15 cellular contexts compared by ENCODE assay signal in the genomic region with DNA sequence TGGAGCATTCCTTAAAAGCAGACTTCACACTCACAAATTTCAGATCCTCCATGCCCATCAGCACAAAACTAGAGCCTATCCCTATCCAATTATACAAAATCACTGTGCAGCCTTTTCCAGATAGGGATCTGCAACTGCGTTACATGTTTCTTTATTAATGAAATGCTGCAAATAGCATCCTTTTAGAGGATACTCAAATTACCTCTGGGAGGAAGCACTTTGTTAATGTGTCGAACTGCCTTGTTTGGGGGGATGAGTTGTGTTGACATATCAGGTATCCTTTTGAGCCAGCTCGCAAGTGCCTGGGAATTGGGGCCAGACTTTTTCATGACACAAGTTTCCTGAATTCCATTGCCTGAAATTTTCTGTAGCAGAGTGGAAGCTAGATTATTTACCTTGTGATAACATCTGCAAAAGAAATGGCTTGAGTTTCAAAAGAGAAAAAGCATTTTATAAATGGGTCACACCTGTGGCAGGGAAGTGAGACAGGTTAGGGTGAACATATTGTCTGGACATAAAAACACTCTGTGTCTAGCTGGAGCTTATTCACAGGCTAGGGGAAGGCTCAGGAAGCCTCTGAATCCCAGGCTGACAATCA.
DNase-seq lines count a peak whose midpoint lies in the region; ATAC-seq and TF ChIP-seq lines count a peak whose summit lies in the region.
"Had no signal": no experiment of that assay in that cellular context is flagged by ENCODE, and none has a peak within 500 bp of the region (broad histone marks: within the 10 kb centered on the region; RNA-seq: fewer than 3 reads in every experiment).

No MANE protein-coding gene starts in this region.

- H3K27me3 ChIP-seq in PC-9 (ENCODE audit: insufficient read depth, low read depth) (no peaks in the 10 kb centered on the region), mesendoderm (ENCODE audit: insufficient read depth, low read length, poor library complexity) (no peaks in the 10 kb centered on the region), mammary epithelial cell (ENCODE audit: insufficient read depth, low read length) (no peaks in the 10 kb centered on the region)
- H3K27me3 ChIP-seq in CD4-positive, alpha-beta T cell (ENCODE audit: control insufficient read depth, insufficient read depth, low read length): no peaks in the 10 kb centered on the region
- H3K27me3 ChIP-seq: BLaER1, Peyer's patch had no signal

- H3K4me1 ChIP-seq in PC-9 (replicated peaks; ENCODE audit: insufficient read depth): no peaks in the 10 kb centered on the region
- no peaks in the 10 kb centered on the region for H3K4me1 ChIP-seq in mesendoderm (ENCODE audit: control insufficient read depth, low read depth, low read length)
- no peaks in the 10 kb centered on the region for H3K4me1 ChIP-seq in mammary epithelial cell (ENCODE audit: insufficient read depth, low read length)
- H3K4me1 ChIP-seq: BLaER1, Peyer's patch had no signal

- BruUV-seq in PC-9 (replicated peaks; lab: Mats Ljungman, UMichigan) (no TSS peak), mammary epithelial cell (replicated peaks; lab: Mats Ljungman, UMichigan) (no TSS peak)

- CTCF ChIA-PET in PC-9 (lab: Charles Lee) (no interaction called here), mammary epithelial cell (lab: Charles Lee; ENCODE audit: low non-redundant PET) (no interaction called here)
- CTCF ChIA-PET in CD4-positive, alpha-beta T cell (lab: Charles Lee): no interaction called here

- H3K9ac ChIP-seq in mesendoderm (ENCODE audit: low read length): no peak overlapping the region
- no peak overlapping the region for H3K9ac ChIP-seq in mammary epithelial cell (ENCODE audit: insufficient read depth, low read length)
- H3K9ac ChIP-seq: BLaER1 had no signal

- H3K79me2 ChIP-seq in PC-9 (ENCODE audit: low read depth) (no peaks in the 10 kb centered on the region), mesendoderm (ENCODE audit: control insufficient read depth, insufficient read depth, low read length) (no peaks in the 10 kb centered on the region), mammary epithelial cell (ENCODE audit: insufficient read depth, low read length) (no peaks in the 10 kb centered on the region)

- H3K79me1 ChIP-seq in mesendoderm (ENCODE audit: low read length): no peaks in the 10 kb centered on the region

- H3K4ac ChIP-seq in mesendoderm (ENCODE audit: low read depth, low read length): no peak overlapping the region

- POLR2A ChIA-PET in PC-9 (lab: Charles Lee; ENCODE audit: unreplicated experiment): no interaction called here
- POLR2A ChIA-PET in CD4-positive, alpha-beta T cell (lab: Charles Lee): no interaction called here

- ATAC-seq in CD4-positive, alpha-beta T cell (ENCODE audit: poor library complexity): no peak
- ATAC-seq: T-cell had no signal

- H4K20me1 ChIP-seq in PC-9 (ENCODE audit: insufficient read depth) (no peaks in the 10 kb centered on the region), mammary epithelial cell (ENCODE audit: insufficient read depth, low read length) (no peaks in the 10 kb centered on the region)
- H4K20me1 ChIP-seq: BLaER1 had no signal

- intact Hi-C loops in PC-9 (cut with micrococcal nuclease; ENCODE audit: unreplicated experiment) (no loop called here), mammary epithelial cell (cut with micrococcal nuclease) (no loop called here)
- intact Hi-C loops in CD4-positive, alpha-beta T cell (cut with DNase I, micrococcal nuclease): no loop called here

- no peaks in the 10 kb centered on the region for H3K27me3 Mint-ChIP-seq in CD4-positive, alpha-beta T cell
- H3K27me3 Mint-ChIP-seq: T-cell had no signal

- H3K4me3 ChIP-seq in PC-9: no peak overlapping the region
- H3K4me3 ChIP-seq in mesendoderm (ENCODE audit: low read length): no peak overlapping the region
- H3K4me3 ChIP-seq in mammary epithelial cell (replicated peaks in 1 of 3; ENCODE audit: insufficient read depth in 1 of 3, low read depth in 2 of 3, low read length in 3 of 3): no peak overlapping the region
- H3K4me3 ChIP-seq: BLaER1, Peyer's patch had no signal

- H4K5ac ChIP-seq in mesendoderm (ENCODE audit: low read length): no peak overlapping the region

- no CpG with 5 or more reads among the region's 3 CpGs for WGBS in mesendoderm (ENCODE audit: extremely low coverage, insufficient coverage, low lambda C conversion rate)
- 64% methylated on average over 3 of the region's 3 CpGs for WGBS in mammary epithelial cell (ENCODE audit: low coverage, missing lambda C conversion rate)

- no peak overlapping the region for H2BK5ac ChIP-seq in mesendoderm (ENCODE audit: low read length)

- in situ Hi-C loops in mammary epithelial cell (cut with MboI; ENCODE audit: low sequenced_read_pairs in 2 of 2): no loop called here

- H2AFZ ChIP-seq in PC-9 (no peak overlapping the region), mammary epithelial cell (ENCODE audit: low read depth, low read length) (no peak overlapping the region)

- H2BK120ac ChIP-seq in mesendoderm (ENCODE audit: low read depth, low read length): no peak overlapping the region

- H3K36me3 ChIP-seq in PC-9 (ENCODE audit: low read depth) (no peaks in the 10 kb centered on the region), mesendoderm (ENCODE audit: control insufficient read depth, insufficient read depth, low read length) (no peaks in the 10 kb centered on the region), mammary epithelial cell (ENCODE audit: insufficient read depth, low read length) (no peaks in the 10 kb centered on the region)
- H3K36me3 ChIP-seq: BLaER1, Peyer's patch had no signal

- no peak overlapping the region for H3K56ac ChIP-seq in mesendoderm (ENCODE audit: low read length)

- H3K27ac Mint-ChIP-seq in CD4-positive, alpha-beta T cell: no peak overlapping the region
- H3K27ac Mint-ChIP-seq: T-cell had no signal

- no peaks in the 10 kb centered on the region for H3K36me3 Mint-ChIP-seq in CD4-positive, alpha-beta T cell (ENCODE audit: low read depth)
- H3K36me3 Mint-ChIP-seq: T-cell had no signal

- no peaks in the 10 kb centered on the region for H3K9me2 ChIP-seq in PC-9 (ENCODE audit: insufficient read depth)

- H3K4me2 ChIP-seq in PC-9 (no peak overlapping the region), mesendoderm (ENCODE audit: low read length) (no peak overlapping the region), mammary epithelial cell (ENCODE audit: insufficient read depth, low read depth, low read length) (no peak overlapping the region)
- H3K4me2 ChIP-seq: BLaER1 had no signal

- no peak overlapping the region for H3K23ac ChIP-seq in mesendoderm (ENCODE audit: low read length)

- no peak overlapping the region for H2AK5ac ChIP-seq in mesendoderm (ENCODE audit: low read length)

- no peaks in the 10 kb centered on the region for H3F3A ChIP-seq in PC-9 (ENCODE audit: insufficient read depth, low read depth)

- H2BK15ac ChIP-seq in mesendoderm (replicated peaks; ENCODE audit: low read depth): no peak overlapping the region

- H3K18ac ChIP-seq in mesendoderm (ENCODE audit: low read length): no peak overlapping the region

- DNase-seq in NCI-H146 (lab: John Stamatoyannopoulos, UW) (peak; percentile 19), NCI-H146 treated with DMSO at 0.1 percent for 48 hours (lab: John Stamatoyannopoulos, UW; ENCODE audit: unreplicated experiment) (no peak), NCI-H1105 treated with DMSO at 0.1 percent for 48 hours (lab: John Stamatoyannopoulos, UW) (peak; percentile 64), PC-9 (peak; percentile 42 to 62), mesendoderm (no peak), mammary epithelial cell (no peak), SW 1271 (lab: John Stamatoyannopoulos, UW) (no peak)
- DNase-seq in CD4-positive, alpha-beta T cell: no peak
- DNase-seq: 8988T, KG1, NCI-H1092, Peyer's patch, SHP77 treated with DMSO at 0.1 percent for 48 hours, T-cell had no signal

- no peak overlapping the region for H3K4me3 Mint-ChIP-seq in CD4-positive, alpha-beta T cell
- H3K4me3 Mint-ChIP-seq: T-cell had no signal

- H3K4me1 Mint-ChIP-seq in CD4-positive, alpha-beta T cell (ENCODE audit: low read depth): no peaks in the 10 kb centered on the region
- H3K4me1 Mint-ChIP-seq: T-cell had no signal

- no peaks in the 10 kb centered on the region for H3K9me3 ChIP-seq in PC-9 (ENCODE audit: insufficient read depth, low read depth)
- no peaks in the 10 kb centered on the region for H3K9me3 ChIP-seq in CD4-positive, alpha-beta T cell (ENCODE audit: control insufficient read depth, low read length)
- no peaks in the 10 kb centered on the region for H3K9me3 ChIP-seq in mammary epithelial cell (replicated peaks; ENCODE audit: insufficient read depth, low read length)
- H3K9me3 ChIP-seq: BLaER1, Peyer's patch had no signal

- peak overlapping the region; percentile 2 for H4K8ac ChIP-seq in mesendoderm (ENCODE audit: low read depth, low read length)

- TF ChIP-seq CTCF in PC-9 (conservative IDR thresholded peaks at IDR 0.05): no peak
- TF ChIP-seq CTCF in CD4-positive, alpha-beta T cell (IDR thresholded peaks at IDR 0.05): no peak
- no peak for TF ChIP-seq CTCF in mammary epithelial cell (conservative IDR thresholded peaks at IDR 0.05 in 1 of 2, IDR thresholded peaks at IDR 0.05 in 1 of 2; ENCODE audit: extremely low read depth in 1 of 2, insufficient read depth in 1 of 2, low read depth in 1 of 2, low read length in 2 of 2)

- H3K27ac ChIP-seq in PC-9 (no peak overlapping the region), mesendoderm (ENCODE audit: low read depth, low read length) (no peak overlapping the region), mammary epithelial cell (ENCODE audit: insufficient read depth, low read depth, low read length) (no peak overlapping the region)
- no peak overlapping the region for H3K27ac ChIP-seq in CD4-positive, alpha-beta T cell (ENCODE audit: low read depth, low read length)
- H3K27ac ChIP-seq: BLaER1, Peyer's patch had no signal

- peaks cover 4% of the 10 kb centered on the region for H3K9me3 Mint-ChIP-seq in CD4-positive, alpha-beta T cell

- dilution Hi-C loops in mammary epithelial cell (cut with HindIII; ENCODE audit: low sequenced_read_pairs): no loop called here

Comparison
In these comparisons a context has a peak if more than half of its experiments do, and no peak if none do; other contexts are left out.
1. DNase-seq: peak in NCI-H146 (single experiment), NCI-H1105 treated with DMSO at 0.1 percent for 48 hours (single experiment) and PC-9 (2 of 2); none in NCI-H146 treated with DMSO at 0.1 percent for 48 hours (single experiment), mesendoderm (single experiment), CD4-positive, alpha-beta T cell (0 of 10), mammary epithelial cell (single experiment) and SW 1271 (0 of 2).